Comparison of ENCODE assay signal across 7 cellular contexts in genomic region chr15:90001062-90001682, GRCh38. TPM values are rescaled to one million over a fixed set of nuclear protein-coding genes. Genes with fewer than 3 reads are reported as not detected.
A peak's percentile ranks its signal among the peaks of the same experiment; 100 is the strongest.
DNase-seq lines count a peak whose midpoint lies in the region; ATAC-seq and TF ChIP-seq lines count a peak whose summit lies in the region.

Gene ZNF710 (plus strand): TSS chr15:90001324. CDS start chr15:90067138, 65,814 bp downstream.

- peaks cover 45% of the 10 kb centered on the region for H3K4me1 Mint-ChIP-seq in activated naive CD4-positive, alpha-beta T cell treated with anti-CD3 and anti-CD28 coated beads, Interleukin-2, amount 50 U/mL, for 24 hours
- H3K4me1 Mint-ChIP-seq in nephron progenitor cell: peaks cover 81% of the 10 kb centered on the region

- RAD21 ChIA-PET in HCT116 (lab: Charles Lee; ENCODE audit: low non-redundant PET in 1 of 2, low total read pairs in 2 of 2, uncharacterized antibody in 2 of 2, unreplicated experiment in 2 of 2): no interaction called here

- peak; percentile 6 for TF ChIP-seq POLR2A in HCT116 (IDR thresholded peaks at IDR 0.05; ENCODE audit: borderline replicate concordance, extremely low read depth, insufficient read depth, insufficient read length)
- TF ChIP-seq POLR2A in gastroesophageal sphincter (IDR thresholded peaks at IDR 0.05): peak; percentile 21 to 32
- TF ChIP-seq POLR2A in uterus (IDR thresholded peaks at IDR 0.05): peak in 1 of 2 donors; percentile 21

- H3K27me3 ChIP-seq in HCT116 (ENCODE audit: insufficient read depth, low read length) (no peaks in the 10 kb centered on the region), gastroesophageal sphincter (no peaks in the 10 kb centered on the region), uterus (no peaks in the 10 kb centered on the region)

- DNase-seq in GM04504 (ENCODE audit: low read depth): peak; percentile 39
- no peak for DNase-seq in HCT116 (ENCODE audit: low read depth, low spot score)
- DNase-seq in NCI-H748 (lab: John Stamatoyannopoulos, UW; ENCODE audit: unreplicated experiment): peak; percentile 62
- peak; percentile 56 for DNase-seq in nephron progenitor cell
- DNase-seq in uterus: peak; percentile 65 to 71

- peak within 1 kb of the TSS; percentile 99 for H3K27ac Mint-ChIP-seq in activated naive CD4-positive, alpha-beta T cell treated with anti-CD3 and anti-CD28 coated beads, Interleukin-2, amount 50 U/mL, for 24 hours
- H3K27ac Mint-ChIP-seq in nephron progenitor cell: peak within 1 kb of the TSS; percentile 83

- no peaks in the 10 kb centered on the region for H3K9me3 Mint-ChIP-seq in activated naive CD4-positive, alpha-beta T cell treated with anti-CD3 and anti-CD28 coated beads, Interleukin-2, amount 50 U/mL, for 24 hours
- H3K9me3 Mint-ChIP-seq in nephron progenitor cell: no peaks in the 10 kb centered on the region

- H3K79me2 ChIP-seq in HCT116 (ENCODE audit: insufficient read depth, low read length): peaks cover 20% of the 10 kb centered on the region

- POLR2A ChIA-PET in HCT116 (lab: Charles Lee): no interaction called here

- TF ChIP-seq CTCF in HCT116 (IDR thresholded peaks at IDR 0.05 in 2 of 3, conservative IDR thresholded peaks at IDR 0.05 in 1 of 3; ENCODE audit: borderline replicate concordance in 1 of 3, insufficient read depth in 1 of 3, low read depth in 2 of 3, low read length in 2 of 3): no peak
- no peak for TF ChIP-seq CTCF in gastroesophageal sphincter (IDR thresholded peaks at IDR 0.05)
- no peak for TF ChIP-seq CTCF in nephron progenitor cell (IDR thresholded peaks at IDR 0.05)
- TF ChIP-seq CTCF in uterus (IDR thresholded peaks at IDR 0.05): no peak

- no peaks in the 10 kb centered on the region for H3K9me2 ChIP-seq in HCT116 (ENCODE audit: insufficient read depth)

- H3K27me3 Mint-ChIP-seq in activated naive CD4-positive, alpha-beta T cell treated with anti-CD3 and anti-CD28 coated beads, Interleukin-2, amount 50 U/mL, for 24 hours: no peaks in the 10 kb centered on the region
- H3K27me3 Mint-ChIP-seq in nephron progenitor cell (ENCODE audit: low read depth, poor library complexity): peaks cover 6% of the 10 kb centered on the region

- H3K36me3 Mint-ChIP-seq in activated naive CD4-positive, alpha-beta T cell treated with anti-CD3 and anti-CD28 coated beads, Interleukin-2, amount 50 U/mL, for 24 hours: no peaks in the 10 kb centered on the region
- H3K36me3 Mint-ChIP-seq in nephron progenitor cell (ENCODE audit: low read depth): no peaks in the 10 kb centered on the region

- WGBS in gastroesophageal sphincter (ENCODE audit: low coverage in 1 of 2), 2 donors: 0 to 4% methylated on average over 6 to 13 of the region's 42 CpGs

- H3K4me2 ChIP-seq in HCT116 (ENCODE audit: low read length): peak within 1 kb of the TSS; percentile 96

- H3K9ac ChIP-seq in HCT116 (ENCODE audit: low read length): peak within 1 kb of the TSS; percentile 84

- H3K4me3 Mint-ChIP-seq in activated naive CD4-positive, alpha-beta T cell treated with anti-CD3 and anti-CD28 coated beads, Interleukin-2, amount 50 U/mL, for 24 hours: peak within 1 kb of the TSS; percentile 94
- H3K4me3 Mint-ChIP-seq in nephron progenitor cell: peak within 1 kb of the TSS; percentile 98

- no TSS peak for BruUV-seq in HCT116 (replicated peaks; lab: Mats Ljungman, UMichigan)

- CTCF ChIA-PET in HCT116 (lab: Charles Lee): interaction anchor here (0.6 kb wide), 1 partner anchor 934 kb away, joined by 3 read pairs; no protein-coding TSS in a partner anchor

- no peak for TF ChIP-seq EP300 in gastroesophageal sphincter (IDR thresholded peaks at IDR 0.05)

- peak within 1 kb of the TSS; percentile 68 for H3K27ac ChIP-seq in HCT116 (ENCODE audit: low read depth, low read length)
- peak within 1 kb of the TSS; percentile 72 to 92 (median 90) for H3K27ac ChIP-seq in gastroesophageal sphincter
- peak within 1 kb of the TSS; percentile 84 to 93 for H3K27ac ChIP-seq in uterus

- ATAC-seq in HCT116: peak; percentile 23
- peak; percentile 51 for ATAC-seq in gastroesophageal sphincter

- intact Hi-C loops in HCT116 (cut with micrococcal nuclease): loop anchor here (5.0 kb wide), 1 partner anchor 71 kb away; no protein-coding TSS in a partner anchor
- intact Hi-C loops in uterus (cut with DNase I; ENCODE audit: low total_unique reads): no loop called here

- H3K36me3 ChIP-seq in HCT116 (ENCODE audit: control insufficient read depth in 1 of 2, insufficient read depth in 2 of 2, low read length in 2 of 2): no peaks in the 10 kb centered on the region
- no peaks in the 10 kb centered on the region for H3K36me3 ChIP-seq in gastroesophageal sphincter
- H3K36me3 ChIP-seq in uterus: no peaks in the 10 kb centered on the region

- H3K4me1 ChIP-seq in HCT116 (ENCODE audit: control insufficient read depth in 1 of 2, insufficient read depth in 2 of 2, low read length in 2 of 2) (peaks cover 47 to 77% of the 10 kb centered on the region in 2 experiments), gastroesophageal sphincter (peaks cover 0 to 59% (median 28%) of the 10 kb centered on the region in 3 donors), uterus (peaks cover 0 to 7% of the 10 kb centered on the region in 2 donors)

- TF ChIP-seq RAD21 in HCT116 (IDR thresholded peaks at IDR 0.05; ENCODE audit: low read depth): no peak

- no peaks in the 10 kb centered on the region for H4K20me1 ChIP-seq in HCT116 (ENCODE audit: insufficient read depth)

- H3K9me3 ChIP-seq in HCT116 (ENCODE audit: control insufficient read depth in 1 of 2, insufficient read depth in 1 of 2, low read depth in 1 of 2, low read length in 2 of 2): no peaks in the 10 kb centered on the region
- no peaks in the 10 kb centered on the region for H3K9me3 ChIP-seq in gastroesophageal sphincter
- H3K9me3 ChIP-seq in uterus: no peaks in the 10 kb centered on the region

- peak within 1 kb of the TSS; percentile 16 for H2AFZ ChIP-seq in HCT116 (ENCODE audit: low read depth, low read length, poor library complexity, severe bottlenecking)

- H3K4me3 ChIP-seq in HCT116 (replicated peaks in 1 of 2; ENCODE audit: low read depth in 1 of 2, low read length in 2 of 2) (peak within 1 kb of the TSS; percentile 66 to 73), gastroesophageal sphincter (peak within 1 kb of the TSS; percentile 81 to 94), uterus (peak within 1 kb of the TSS; percentile 66 to 80)

TF ChIP-seq in HCT116, 20 proteins besides CTCF, POLR2A, EP300 and RAD21:
- no peak for TF ChIP-seq REST (IDR thresholded peaks at IDR 0.05; ENCODE audit: low read depth)
- peak; percentile 36 for TF ChIP-seq TCF7L2 (IDR thresholded peaks at IDR 0.05; ENCODE audit: borderline replicate concordance, extremely low read depth, insufficient read depth, insufficient read length)

RNA-seq across cellular contexts. Expression of gene ZNF710, which starts in this region (rescaled TPM):
- total RNA-seq in HCT116 (2021; ENCODE audit: unreplicated experiment) (10.0 TPM), gastroesophageal sphincter (10 to 100 TPM in 3 of 4 donors, 1 to 10 TPM in 1; 7.3 to 13.2 (median 11.4) TPM), uterus (10 to 100 TPM in 2 of 4 donors, 1 to 10 TPM in 2; 2.3 to 22.2 (median 8.4) TPM)
- 7.8 and 8.9 TPM in 2 replicates for polyA plus RNA-seq in HCT116 (2012)
